ENCODE assay signal across 34 cellular contexts in genomic region chr9:123392802-123393201, GRCh38. TPM values are rescaled to one million over a fixed set of nuclear protein-coding genes. Genes with fewer than 3 reads are reported as not detected.
"Had no signal": no experiment of that assay in that cellular context is flagged by ENCODE, and none has a peak within 500 bp of the region (broad histone marks: within the 10 kb centered on the region; RNA-seq: fewer than 3 reads in every experiment).

No MANE protein-coding gene starts in this region.

- H3K4me1 ChIP-seq: adrenal gland had no signal

- H3K27ac ChIP-seq: adrenal gland, cardiac muscle cell had no signal

- H3K9me3 ChIP-seq: adrenal gland had no signal

- H3K27me3 ChIP-seq: adrenal gland, cardiac muscle cell had no signal

- ATAC-seq: activated CD8-positive, alpha-beta T cell treated with anti-CD3 and anti-CD28 coated beads for 36 hours; activated naive CD4-positive, alpha-beta T cell treated with anti-CD3 and anti-CD28 coated beads, Interleukin-2, amount 50 U/mL, for 72 hours; activated T-cell treated with anti-CD3 and anti-CD28 coated beads, Interleukin-2, amount 50 U/mL, for 4 hours; activated T-cell treated with anti-CD3 and anti-CD28 coated beads, Interleukin-2, amount 50 U/mL, for 72 hours; activated T-helper 17 cell treated with anti-CD3 and anti-CD28 coated beads, Interleukin-2, amount 50 U/mL, for 72 hours had no signal

- H3K4me3 ChIP-seq: adrenal gland, cardiac muscle cell had no signal

- DNase-seq: activated B cell treated with CpG ODN at 0.5 μM for 24 hours; activated CD4-positive, alpha-beta memory T cell treated with anti-CD3 and anti-CD28 coated beads for 36 hours; activated CD4-positive, alpha-beta T cell treated with anti-CD3 and anti-CD28 coated beads for 4 hours; activated CD4-positive, alpha-beta T cell treated with anti-CD3 and anti-CD28 coated beads, Interleukin-2, amount 10 ng/mL, durations not matched to agents 24 days and 14 days; activated CD4-positive, alpha-beta T cell treated with anti-CD3 and anti-CD28 coated beads, Interleukin-2, amount 50 U/mL, for 1 hour; activated CD4-positive, alpha-beta T cell treated with anti-CD3 and anti-CD28 coated beads, Interleukin-2, amount 50 U/mL, for 4 hours; activated CD4-positive, CD25-positive, alpha-beta regulatory T cell treated with anti-CD3 and anti-CD28 coated beads, Interleukin-2, amount 50 U/mL, for 72 hours; activated CD8-positive, alpha-beta memory T cell treated with anti-CD3 and anti-CD28 coated beads, Interleukin-2, amount 50 U/mL, for 4 hours; activated CD8-positive, alpha-beta T cell treated with anti-CD3 and anti-CD28 coated beads for 36 hours; activated effector memory CD4-positive, alpha-beta T cell treated with anti-CD3 and anti-CD28 coated beads, Interleukin-2, amount 50 U/mL, for 16 hours; activated gamma-delta T cell treated with Interleukin-2 at 50 U/mL for 16 hours; activated naive CD4-positive, alpha-beta T cell; activated naive CD4-positive, alpha-beta T cell treated with anti-CD3 and anti-CD28 coated beads for 36 hours; activated naive CD4-positive, alpha-beta T cell treated with anti-CD3 and anti-CD28 coated beads, Interleukin-2, amount 50 U/mL, for 16 hours; activated naive CD8-positive, alpha-beta T cell treated with anti-CD3 and anti-CD28 coated beads for 36 hours; activated T-cell treated with anti-CD3 and anti-CD28 coated beads for 4 hours; activated T-cell treated with anti-CD3 and anti-CD28 coated beads, Interleukin-2, amount 50 U/mL, for 1 hour; activated T-cell treated with anti-CD3 and anti-CD28 coated beads, Interleukin-2, amount 50 U/mL, for 4 hours; activated T-cell treated with anti-CD3 and anti-CD28 coated beads, Interleukin-2, amount 50 U/mL, for 72 hours; adrenal gland; amniotic stem cell; aorta; caudate nucleus; cerebellar nuclear complex; T-helper 1 cell; T-helper 2 cell; T-helper 9 cell had no signal

- H3K36me3 ChIP-seq: adrenal gland, cardiac muscle cell had no signal

- FAIRE-seq: bronchial epithelial cell, TTC549 had no signal

RNA-seq across cellular contexts. Expression of gene CRB2, which starts 36.8 kb away (rescaled TPM):
- total RNA-seq: activated CD4-positive, alpha-beta memory T cell treated with anti-CD3 and anti-CD28 coated beads for 36 hours; activated CD4-positive, alpha-beta T cell treated with anti-CD3 and anti-CD28 coated beads, Interleukin-2, amount 10 ng/mL, durations not matched to agents 24 days and 14 days; activated CD8-positive, alpha-beta memory T cell treated with anti-CD3 and anti-CD28 coated beads for 36 hours; activated naive CD4-positive, alpha-beta T cell treated with anti-CD3 and anti-CD28 coated beads for 36 hours; activated T-cell treated with anti-CD3 and anti-CD28 coated beads, Interleukin-2, amount 50 U/mL, for 72 hours; activated T-helper 1 cell treated with anti-CD3 and anti-CD28 coated beads, Interleukin-12 subunit alpha, Interleukin-12 subunit beta, Interleukin-2, Interleukin-4 antibody, amounts not matched to agents 30 ng/mL and 10 ng/mL and 1 ng/mL, durations not matched to agents 14 hours and 24 hours and 36 hours; bronchial epithelial cell had no signal
